In the genomic region with DNA sequence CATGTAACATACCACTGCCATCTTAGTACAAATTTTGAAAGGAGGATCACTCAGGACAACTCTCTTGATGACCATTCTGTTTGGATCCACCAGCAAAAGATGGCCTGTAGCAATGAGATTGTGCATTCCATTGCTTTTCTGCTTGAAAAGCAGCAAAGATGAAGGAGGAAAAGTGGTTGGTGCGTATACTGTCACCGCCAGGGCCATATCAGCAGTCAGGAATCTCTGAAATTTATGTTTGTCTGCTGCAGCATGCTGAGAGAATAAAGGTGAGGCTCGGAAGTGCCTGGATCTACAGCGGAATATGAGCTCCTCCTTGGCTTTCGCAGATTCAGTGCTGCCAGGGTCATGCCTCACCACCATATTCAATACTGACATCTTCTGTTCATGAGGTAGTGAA, we compare ENCODE assay signal across 21 cellular contexts.
"Had no signal": no experiment of that assay in that cellular context is flagged by ENCODE, and none has a peak within 500 bp of the region (broad histone marks: within the 10 kb centered on the region; RNA-seq: fewer than 3 reads in every experiment).

No MANE protein-coding gene starts in this region.

- H3K9me3 ChIP-seq: left lung, lower lobe of right lung, ovary, right atrium auricular region, sigmoid colon, suprapubic skin, thyroid gland had no signal

- H3K4me1 ChIP-seq: neural progenitor cell, right atrium auricular region, suprapubic skin, thyroid gland had no signal

- FAIRE-seq: endometrium, frontal cortex, keratinocyte had no signal

- H3K27me3 ChIP-seq: left lung, neural progenitor cell, ovary, right atrium auricular region, sigmoid colon, suprapubic skin, thyroid gland had no signal

- H3K4me3 ChIP-seq: coronary artery, left lung, lower lobe of right lung, neural progenitor cell, ovary, right atrium auricular region, sigmoid colon, skin epidermis, suprapubic skin, thyroid gland had no signal

- H3K27ac ChIP-seq: coronary artery, lower lobe of right lung, neural progenitor cell, ovary, right atrium auricular region, skin epidermis, suprapubic skin, thyroid gland had no signal

- H3K9ac ChIP-seq: neural progenitor cell had no signal

- DNase-seq: caudate nucleus; effector CD8-positive, alpha-beta T cell; glutamatergic neuron; immature natural killer cell; left lung; lower lobe of right lung; natural killer cell; nucleus accumbens; ovary; sigmoid colon; stimulated activated CD4-positive, alpha-beta T cell treated with anti-CD3 and anti-CD28 coated beads, Interleukin-2, amount 100 ng/mL, for 48 hours; stimulated activated naive CD4-positive, alpha-beta T cell treated with Interleukin-2 at 50 U/mL for 16 hours; thyroid gland had no signal

- H3K36me3 ChIP-seq: left lung, lower lobe of right lung, neural progenitor cell, ovary, right atrium auricular region, sigmoid colon, suprapubic skin, thyroid gland had no signal
